ENCODE assay signal across 21 cellular contexts in the genomic region with DNA sequence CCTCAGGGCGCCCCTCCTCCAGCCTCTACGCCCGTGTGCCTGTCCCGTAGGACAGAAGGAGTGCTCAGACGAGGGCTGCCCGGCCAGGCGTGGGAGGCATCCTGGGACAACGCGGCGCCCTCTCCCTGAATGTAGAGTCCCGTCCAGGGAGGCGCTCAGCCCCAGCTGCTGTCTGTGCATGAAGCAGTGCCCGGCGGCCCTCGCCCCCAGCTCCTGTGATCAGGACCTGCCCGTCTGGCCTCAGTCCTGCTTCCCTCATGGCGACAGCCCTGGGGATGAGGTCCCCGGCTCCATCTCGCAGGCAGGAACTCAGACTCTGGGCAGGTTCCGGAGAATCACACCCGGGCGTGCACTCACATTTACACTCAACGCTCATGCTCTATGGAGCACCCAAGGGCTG. TPM values are rescaled to one million over a fixed set of nuclear protein-coding genes. Genes with fewer than 3 reads are reported as not detected.
DNase-seq lines count a peak whose midpoint lies in the region; ATAC-seq and TF ChIP-seq lines count a peak whose summit lies in the region.
"Had no signal": no experiment of that assay in that cellular context is flagged by ENCODE, and none has a peak within 500 bp of the region (broad histone marks: within the 10 kb centered on the region; RNA-seq: fewer than 3 reads in every experiment).

No MANE protein-coding gene starts in this region.

- WGBS in right cardiac atrium = 84% methylated on average over 23 of the region's 23 CpGs
- WGBS in IMR-90 (ENCODE audit: extremely low coverage in 2 of 2, insufficient read length in 1 of 2), 2 experiments = 80% methylated on average over 20 of the region's 23 CpGs; no CpG with 5 or more reads in 1 of the 2 experiments
- no CpG with 5 or more reads among the region's 23 CpGs for WGBS in neuronal stem cell (ENCODE audit: extremely low coverage in 2 of 2, insufficient read length in 2 of 2, insufficient replicate concordance in 1 of 2), 2 donors

- H3K4ac ChIP-seq in IMR-90 (ENCODE audit: low read depth, low read length) = no peak overlapping the region
- H3K4ac ChIP-seq in neuronal stem cell (ENCODE audit: low read length) = peak overlapping the region; percentile 53

- H3K36me3 ChIP-seq in IMR-90 (ENCODE audit: control insufficient read depth, insufficient read depth, low read length) (no peaks in the 10 kb centered on the region), neuronal stem cell (replicated peaks in 1 of 2; ENCODE audit: control insufficient read depth in 2 of 2, insufficient read depth in 2 of 2, low read length in 2 of 2) (peaks cover 0 to 2% of the 10 kb centered on the region in 2 donors), osteoblast (ENCODE audit: insufficient read depth, low read length) (no peaks in the 10 kb centered on the region)
- H3K36me3 ChIP-seq: BE2C had no signal

- H2AFZ ChIP-seq in IMR-90 (replicated peaks; ENCODE audit: low read length, poor library complexity) (no peak overlapping the region), neuronal stem cell (ENCODE audit: low read length) (no peak overlapping the region), osteoblast (ENCODE audit: low read length) (no peak overlapping the region)

- no peak overlapping the region for H4K5ac ChIP-seq in IMR-90 (ENCODE audit: low read depth, low read length)

- H2AK5ac ChIP-seq in IMR-90 (ENCODE audit: low read depth, low read length) (no peak overlapping the region), neuronal stem cell (ENCODE audit: low read depth, low read length) (peak overlapping the region; percentile 46)

- no peak overlapping the region for H4K8ac ChIP-seq in IMR-90 (ENCODE audit: low read depth in 2 of 2, low read length in 2 of 2)
- H4K8ac ChIP-seq in neuronal stem cell (ENCODE audit: low read depth, low read length) = peak overlapping the region; percentile 6

- H2BK120ac ChIP-seq in IMR-90 (ENCODE audit: low read depth, low read length) (no peak overlapping the region), neuronal stem cell (ENCODE audit: low read depth, low read length) (no peak overlapping the region)

- H4K20me1 ChIP-seq in IMR-90 (ENCODE audit: insufficient read depth, low read length) = no peaks in the 10 kb centered on the region
- H4K20me1 ChIP-seq in osteoblast (ENCODE audit: insufficient read depth, low read length) = no peaks in the 10 kb centered on the region

- H3K23ac ChIP-seq in IMR-90 (ENCODE audit: low read depth, low read length) = no peak overlapping the region
- peak overlapping the region; percentile 85 for H3K23ac ChIP-seq in neuronal stem cell (ENCODE audit: low read depth, low read length, poor library complexity)

- no peak overlapping the region for H3K4me3 Mint-ChIP-seq in chondrocyte (ENCODE audit: unreplicated experiment)
- H3K4me3 Mint-ChIP-seq in T-helper 2 cell treated with Interferon-gamma antibody and Interleukin-4, amounts not matched to agents 5 μg/mL and 100 μg/mL, for 36 hours = no peak overlapping the region
- H3K4me3 Mint-ChIP-seq: CD14-positive monocyte; CD4-positive, alpha-beta memory T cell; CD4-positive, CD25-positive, alpha-beta regulatory T cell; CD8-positive, alpha-beta memory T cell had no signal

- peak in 2 of 3 donors; percentile 33 to 45 for DNase-seq in right cardiac atrium
- DNase-seq in left cardiac atrium = no peak
- DNase-seq in IMR-90 = no peak
- peak; percentile 92 for DNase-seq in chondrocyte (ENCODE audit: low spot score)
- no peak for DNase-seq in neuronal stem cell (ENCODE audit: low spot score)
- DNase-seq in T-helper 2 cell treated with Interferon-gamma antibody and Interleukin-4, amounts not matched to agents 5 μg/mL and 100 μg/mL, for 36 hours (ENCODE audit: low spot score) = no peak
- no peak for DNase-seq in osteoblast (ENCODE audit: insufficient read length, low spot score, missing footprints)
- DNase-seq: 8988T; ACHN; BE2C; CD4-positive, CD25-positive, alpha-beta regulatory T cell; CD8-positive, alpha-beta memory T cell; COR-L47; DMS79 treated with DMSO at 0.1 percent for 48 hours had no signal

- no peak for TF ChIP-seq POLR2A in IMR-90 (IDR thresholded peaks at IDR 0.05; ENCODE audit: low read depth, low read length)

- no peaks in the 10 kb centered on the region for H3K9me3 Mint-ChIP-seq in chondrocyte (ENCODE audit: low read depth)
- no peaks in the 10 kb centered on the region for H3K9me3 Mint-ChIP-seq in T-helper 2 cell treated with Interferon-gamma antibody and Interleukin-4, amounts not matched to agents 5 μg/mL and 100 μg/mL, for 36 hours
- H3K9me3 Mint-ChIP-seq: CD14-positive monocyte; CD4-positive, alpha-beta memory T cell; CD4-positive, CD25-positive, alpha-beta regulatory T cell; CD8-positive, alpha-beta memory T cell had no signal

- H3K36me3 Mint-ChIP-seq in chondrocyte (ENCODE audit: low read depth) = no peaks in the 10 kb centered on the region
- H3K36me3 Mint-ChIP-seq in T-helper 2 cell treated with Interferon-gamma antibody and Interleukin-4, amounts not matched to agents 5 μg/mL and 100 μg/mL, for 36 hours (ENCODE audit: low read depth) = no peaks in the 10 kb centered on the region
- H3K36me3 Mint-ChIP-seq: CD14-positive monocyte; CD4-positive, alpha-beta memory T cell; CD4-positive, CD25-positive, alpha-beta regulatory T cell; CD8-positive, alpha-beta memory T cell had no signal

- H3K4me1 ChIP-seq in right cardiac atrium (ENCODE audit: control insufficient read depth, insufficient read depth, low read length) (no peaks in the 10 kb centered on the region), IMR-90 (ENCODE audit: control insufficient read depth, insufficient read depth, low read length) (no peaks in the 10 kb centered on the region), neuronal stem cell (ENCODE audit: control insufficient read depth in 2 of 2, insufficient read depth in 1 of 2, low read depth in 1 of 2, low read length in 2 of 2) (peaks cover under 1 to 4% of the 10 kb centered on the region in 2 donors), osteoblast (ENCODE audit: insufficient read depth, low read length) (no peaks in the 10 kb centered on the region)
- H3K4me1 ChIP-seq: BE2C had no signal

- CTCF ChIA-PET in IMR-90 (lab: Yijun Ruan, JAX) = no interaction called here

- H2BK5ac ChIP-seq in IMR-90 (ENCODE audit: low read depth, low read length, poor library complexity, severe bottlenecking) (no peak overlapping the region), neuronal stem cell (ENCODE audit: low read length) (no peak overlapping the region)

- H3K18ac ChIP-seq in IMR-90 (ENCODE audit: low read depth, low read length) (no peak overlapping the region), neuronal stem cell (ENCODE audit: low read length) (peak overlapping the region; percentile 57)

- no peak overlapping the region for H3K27ac Mint-ChIP-seq in chondrocyte (ENCODE audit: unreplicated experiment)
- H3K27ac Mint-ChIP-seq in T-helper 2 cell treated with Interferon-gamma antibody and Interleukin-4, amounts not matched to agents 5 μg/mL and 100 μg/mL, for 36 hours = no peak overlapping the region
- H3K27ac Mint-ChIP-seq: CD14-positive monocyte; CD4-positive, alpha-beta memory T cell; CD4-positive, CD25-positive, alpha-beta regulatory T cell; CD8-positive, alpha-beta memory T cell had no signal

- H3K4me3 ChIP-seq in right cardiac atrium (ENCODE audit: low read length) = no peak overlapping the region
- no peak overlapping the region for H3K4me3 ChIP-seq in IMR-90 (ENCODE audit: insufficient read depth, low read depth, low read length)
- peak overlapping the region in 1 of 2 donors; percentile 14 for H3K4me3 ChIP-seq in neuronal stem cell (ENCODE audit: low read length in 2 of 2)
- no peak overlapping the region for H3K4me3 ChIP-seq in osteoblast (ENCODE audit: insufficient read depth, low read length)
- H3K4me3 ChIP-seq: BLaER1, GM12878 had no signal

- H3K4me2 ChIP-seq in IMR-90 (ENCODE audit: low read depth, low read length) (no peak overlapping the region), neuronal stem cell (ENCODE audit: insufficient read depth, low read length, poor library complexity, severe bottlenecking) (no peak overlapping the region), osteoblast (ENCODE audit: insufficient read depth, low read length) (no peak overlapping the region)
- H3K4me2 ChIP-seq: BLaER1 had no signal

- no peak overlapping the region for H2BK20ac ChIP-seq in IMR-90 (ENCODE audit: low read depth, low read length)

- ATAC-seq in right cardiac atrium (no peak), left cardiac atrium (no peak), IMR-90 (ENCODE audit: low read depth) (no peak), GM18873 (IDR thresholded peaks at IDR 0.05; ENCODE audit: low FRiP score, unreplicated experiment) (no peak)
- ATAC-seq: GM12878 had no signal

- intact Hi-C loops in right cardiac atrium (cut with DNase I) (no loop called here), left cardiac atrium (cut with DNase I) (no loop called here), IMR-90 (cut with micrococcal nuclease) (no loop called here)

- no peaks in the 10 kb centered on the region for H3K79me1 ChIP-seq in IMR-90 (ENCODE audit: low read depth in 1 of 2, low read length in 2 of 2)
- peaks cover 1% of the 10 kb centered on the region for H3K79me1 ChIP-seq in neuronal stem cell (ENCODE audit: low read depth, low read length)

- no peaks in the 10 kb centered on the region for H3K79me2 ChIP-seq in osteoblast (ENCODE audit: insufficient read depth, low read length)

- H2BK12ac ChIP-seq in neuronal stem cell (ENCODE audit: low read length) = no peak overlapping the region

- TF ChIP-seq CTCF in IMR-90 (conservative IDR thresholded peaks at IDR 0.05; ENCODE audit: low read depth, low read length) (no peak), chondrocyte (IDR thresholded peaks at IDR 0.05) (no peak), osteoblast (IDR thresholded peaks at IDR 0.05; ENCODE audit: extremely low read depth, low read depth, low read length) (no peak)

- H3K9ac ChIP-seq in IMR-90 (ENCODE audit: low read depth, low read length) (no peak overlapping the region), neuronal stem cell (ENCODE audit: low read depth, low read length, poor library complexity) (no peak overlapping the region)
- H3K9ac ChIP-seq: BLaER1 had no signal

- TF ChIP-seq RAD21 in IMR-90 (IDR thresholded peaks at IDR 0.05; ENCODE audit: low read length) = no peak

- H2AK9ac ChIP-seq in IMR-90 (replicated peaks; ENCODE audit: low read depth, low read length, poor library complexity) = peak overlapping the region; percentile 55

- H3K27me3 ChIP-seq in right cardiac atrium (ENCODE audit: control insufficient read depth, insufficient read depth) = no peaks in the 10 kb centered on the region
- H3K27me3 ChIP-seq in IMR-90 (ENCODE audit: control insufficient read depth, insufficient read depth, low read length) = no peaks in the 10 kb centered on the region
- H3K27me3 ChIP-seq in neuronal stem cell (ENCODE audit: control insufficient read depth in 3 of 3, insufficient read depth in 3 of 3, low read depth in 1 of 3, low read length in 3 of 3) = no peaks in the 10 kb centered on the region
- H3K27me3 ChIP-seq in osteoblast (ENCODE audit: insufficient read depth, low read length) = no peaks in the 10 kb centered on the region
- H3K27me3 ChIP-seq: BLaER1 had no signal

- in situ Hi-C loops in IMR-90 (cut with MboI; ENCODE audit: low sequenced_read_pairs) = no loop called here

- H3K9me3 ChIP-seq in right cardiac atrium (ENCODE audit: control insufficient read depth, low read length) (no peaks in the 10 kb centered on the region), IMR-90 (ENCODE audit: control insufficient read depth, insufficient read depth, low read length) (no peaks in the 10 kb centered on the region), neuronal stem cell (replicated peaks in 1 of 2; ENCODE audit: control insufficient read depth in 2 of 2, insufficient read depth in 1 of 2, low read depth in 1 of 2, low read length in 2 of 2) (peaks cover 0 to 5% of the 10 kb centered on the region in 2 donors), osteoblast (ENCODE audit: low read depth, low read length) (no peaks in the 10 kb centered on the region)
- H3K9me3 ChIP-seq: BE2C, BLaER1 had no signal

- no peak overlapping the region for H3K56ac ChIP-seq in IMR-90 (ENCODE audit: extremely low read depth, insufficient read depth, low read length)

- H3K14ac ChIP-seq in IMR-90 (replicated peaks; ENCODE audit: low read depth, low read length) (no peak overlapping the region), neuronal stem cell (ENCODE audit: low read length) (peak overlapping the region; percentile 82)

- POLR2A ChIA-PET in IMR-90 (lab: Charles Lee; ENCODE audit: unreplicated experiment) = no interaction called here

- no TSS peak for BruUV-seq in IMR-90 (replicated peaks; lab: Mats Ljungman, UMichigan)

- H3K27ac ChIP-seq in right cardiac atrium (ENCODE audit: low read length) (no peak overlapping the region), IMR-90 (ENCODE audit: insufficient read depth, low read length) (no peak overlapping the region), neuronal stem cell (replicated peaks; ENCODE audit: low read length) (no peak overlapping the region), osteoblast (ENCODE audit: low read depth, low read length) (no peak overlapping the region)
- H3K27ac ChIP-seq: BLaER1 had no signal

- no peak overlapping the region for H4K91ac ChIP-seq in IMR-90 (ENCODE audit: insufficient read depth, low read depth, low read length)
- H4K91ac ChIP-seq in neuronal stem cell (ENCODE audit: low read depth, low read length, poor library complexity) = no peak overlapping the region

- dilution Hi-C loops in IMR-90 (cut with HindIII; ENCODE audit: low sequenced_read_pairs, unreplicated experiment) = no loop called here

- H3K9me1 ChIP-seq in IMR-90 (ENCODE audit: insufficient read depth, low read length) = no peaks in the 10 kb centered on the region

- H2BK15ac ChIP-seq in IMR-90 (ENCODE audit: low read depth, low read length) = no peak overlapping the region
- H2BK15ac ChIP-seq in neuronal stem cell (ENCODE audit: low read length) = no peak overlapping the region

- peaks cover 14% of the 10 kb centered on the region for H3K27me3 Mint-ChIP-seq in chondrocyte (ENCODE audit: low read depth)
- H3K27me3 Mint-ChIP-seq in T-helper 2 cell treated with Interferon-gamma antibody and Interleukin-4, amounts not matched to agents 5 μg/mL and 100 μg/mL, for 36 hours (ENCODE audit: low read depth) = no peaks in the 10 kb centered on the region
- H3K27me3 Mint-ChIP-seq: CD4-positive, CD25-positive, alpha-beta regulatory T cell; CD8-positive, alpha-beta memory T cell had no signal

- H3K4me1 Mint-ChIP-seq in chondrocyte (ENCODE audit: low read depth) = no peaks in the 10 kb centered on the region
- no peaks in the 10 kb centered on the region for H3K4me1 Mint-ChIP-seq in T-helper 2 cell treated with Interferon-gamma antibody and Interleukin-4, amounts not matched to agents 5 μg/mL and 100 μg/mL, for 36 hours (ENCODE audit: low read depth)
- H3K4me1 Mint-ChIP-seq: CD14-positive monocyte; CD4-positive, alpha-beta memory T cell; CD4-positive, CD25-positive, alpha-beta regulatory T cell; CD8-positive, alpha-beta memory T cell had no signal

RNA-seq across cellular contexts. Expression of a gene that starts 24.9 kb away (rescaled TPM):
- not detected for total RNA-seq in right cardiac atrium
- not detected for polyA plus RNA-seq in right cardiac atrium
- total RNA-seq in left cardiac atrium = not detected
- total RNA-seq in IMR-90 (2012; rRNA removed) = not detected in 2 replicates
- polyA plus RNA-seq in IMR-90 (2012; rRNA removed) = not detected in 2 replicates
- polyA plus RNA-seq in IMR-90 (2012; cell fraction: cytosol; rRNA removed) = not detected in 2 replicates
- polyA plus RNA-seq in IMR-90 (2012; cell fraction: nucleus; rRNA removed; ENCODE audit: low replicate concordance) = not detected in 2 replicates
- total RNA-seq in chondrocyte = not detected in 3 replicates
- polyA plus RNA-seq in neuronal stem cell (2013, experiment 1 of 2) = 0.35 TPM
- polyA plus RNA-seq in neuronal stem cell (2013, experiment 2 of 2) = 0.33 TPM
- not detected in 2 replicates for total RNA-seq in osteoblast
- total RNA-seq: A673; CD4-positive, alpha-beta memory T cell; CD4-positive, CD25-positive, alpha-beta regulatory T cell; CD8-positive, alpha-beta memory T cell; GM12878 had no signal
- polyA plus RNA-seq: AG04450; CD4-positive, alpha-beta memory T cell; CD4-positive, CD25-positive, alpha-beta regulatory T cell; CD8-positive, alpha-beta memory T cell; GM12878 had no signal

RNA-seq across cellular contexts. Expression of a gene that starts 32.5 kb away (rescaled TPM):
- total RNA-seq in right cardiac atrium (under 1 TPM; 0.45 to 0.89 (median 0.68) TPM), left cardiac atrium (1 to 10 TPM; 1.3 TPM), IMR-90 (2012; rRNA removed) (not detected in 2 replicates), chondrocyte (not detected in 3 replicates), osteoblast (not detected in 2 replicates)
- polyA plus RNA-seq in right cardiac atrium (0.48 TPM), IMR-90 (2012; rRNA removed) (not detected in 2 replicates)
- not detected in 2 replicates for polyA plus RNA-seq in IMR-90 (2012; cell fraction: cytosol; rRNA removed)
- polyA plus RNA-seq in IMR-90 (2012; cell fraction: nucleus; rRNA removed; ENCODE audit: low replicate concordance) = 0.02 TPM in 1 of 2 replicates, not detected in the other
- polyA plus RNA-seq in neuronal stem cell (2013, experiment 1 of 2) = 0.42 TPM
- polyA plus RNA-seq in neuronal stem cell (2013, experiment 2 of 2) = 0.35 TPM
- total RNA-seq: A673; CD4-positive, alpha-beta memory T cell; CD4-positive, CD25-positive, alpha-beta regulatory T cell; CD8-positive, alpha-beta memory T cell; GM12878 had no signal
- polyA plus RNA-seq: AG04450; CD4-positive, alpha-beta memory T cell; CD4-positive, CD25-positive, alpha-beta regulatory T cell; CD8-positive, alpha-beta memory T cell had no signal

RNA-seq across cellular contexts. Expression of a gene that starts 45.1 kb away (rescaled TPM):
- total RNA-seq in right cardiac atrium = 1 to 10 TPM in 2 of 4 donors, under 1 TPM in 2; 0.41 to 1.4 (median 0.91) TPM
- 0.23 TPM for polyA plus RNA-seq in right cardiac atrium
- under 1 TPM; 0.34 to 0.50 TPM for total RNA-seq in left cardiac atrium
- total RNA-seq in IMR-90 (2012; rRNA removed) = 0.18 and 0.56 TPM in 2 replicates
- polyA plus RNA-seq in IMR-90 (2012; rRNA removed) = 1.1 TPM in 2 replicates
- 0.48 and 1.4 TPM in 2 replicates for polyA plus RNA-seq in IMR-90 (2012; cell fraction: cytosol; rRNA removed)
- 1.9 and 4.0 TPM in 2 replicates for polyA plus RNA-seq in IMR-90 (2012; cell fraction: nucleus; rRNA removed; ENCODE audit: low replicate concordance)
- 0.24 to 0.72 TPM (median 0.55 TPM) in 3 replicates for total RNA-seq in chondrocyte
- polyA plus RNA-seq in neuronal stem cell (2013, experiment 1 of 2) = 6.4 TPM
- polyA plus RNA-seq in neuronal stem cell (2013, experiment 2 of 2) = 6.1 TPM
- under 0.01 TPM in 1 of 2 replicates, not detected in the other for total RNA-seq in osteoblast
- total RNA-seq: A673; CD8-positive, alpha-beta memory T cell had no signal
- polyA plus RNA-seq: CD4-positive, CD25-positive, alpha-beta regulatory T cell had no signal

Comparison
In these comparisons a context has a peak if more than half of its experiments do, and no peak if none do; other contexts are left out.
1. DNase-seq: peak in right cardiac atrium (2 of 3) and chondrocyte (single experiment); none in left cardiac atrium (single experiment), IMR-90 (single experiment), neuronal stem cell (single experiment), T-helper 2 cell treated with Interferon-gamma antibody and Interleukin-4, amounts not matched to agents 5 μg/mL and 100 μg/mL, for 36 hours (single experiment) and osteoblast (single experiment).